ENCODE assay signal across 8 cellular contexts in the genomic region with DNA sequence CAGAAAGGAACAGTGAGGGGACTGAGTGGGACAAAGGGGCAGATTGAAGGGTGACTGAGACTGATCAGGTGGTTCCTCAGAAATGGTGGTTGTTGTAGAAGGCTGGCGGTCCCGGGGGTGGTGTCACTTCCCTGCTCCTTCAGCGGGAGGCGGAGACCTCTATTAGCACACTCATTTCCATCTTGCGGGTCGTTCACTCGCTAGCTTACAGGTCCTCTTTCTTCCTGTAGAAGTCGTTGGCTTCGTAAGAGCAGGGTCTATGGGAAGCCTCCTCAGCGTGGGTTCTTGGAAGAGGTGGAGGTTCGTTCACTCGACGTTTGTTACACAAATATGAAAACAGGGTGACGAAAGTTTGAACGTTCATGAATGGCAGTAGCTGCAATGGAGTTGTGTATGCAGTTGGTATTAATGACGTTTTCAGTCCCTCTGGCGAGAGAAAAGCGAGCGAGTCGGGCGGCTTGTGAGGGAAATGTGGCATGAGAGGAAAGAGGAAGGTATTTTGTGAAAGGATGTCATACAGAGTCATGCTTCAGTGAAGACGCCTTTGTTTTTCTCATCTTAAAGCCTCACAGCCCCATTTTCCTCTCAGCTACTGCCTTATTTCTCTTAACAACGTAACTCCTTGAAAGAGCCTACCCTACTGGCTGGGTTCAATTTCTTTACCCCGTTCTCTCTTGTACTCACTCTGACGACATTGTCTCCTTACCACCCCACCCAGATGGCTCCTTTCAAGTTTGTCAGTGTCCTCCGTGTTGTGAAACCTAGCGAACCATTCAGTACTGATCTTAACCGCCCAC. TPM values are rescaled to one million over a fixed set of nuclear protein-coding genes. Genes with fewer than 3 reads are reported as not detected.
DNase-seq lines count a peak whose midpoint lies in the region; ATAC-seq and TF ChIP-seq lines count a peak whose summit lies in the region.

No MANE protein-coding gene starts in this region.

- intact Hi-C loops in CD14-positive monocyte (cut with micrococcal nuclease), result no loop called here
- intact Hi-C loops in activated T-helper 1 cell treated with anti-CD3 and anti-CD28 coated beads, Interleukin-12 subunit alpha, Interleukin-12 subunit beta, Interleukin-2, Interleukin-4 antibody, amounts not matched to agents 30 ng/mL and 10 ng/mL and 1 ng/mL, durations not matched to agents 14 hours and 24 hours and 36 hours (cut with micrococcal nuclease), result loop anchor here (10.0 kb wide), 1 partner anchor 410 kb away; a partner anchor contains a TSS

- ATAC-seq in GM19035 (IDR thresholded peaks at IDR 0.05; ENCODE audit: unreplicated experiment) (peak; percentile 32), HG03354 (IDR thresholded peaks at IDR 0.05; ENCODE audit: poor library complexity, severe bottlenecking, unreplicated experiment) (peak; percentile 52)

- no peaks in the 10 kb centered on the region for H3K9me2 ChIP-seq in OCI-LY1 (ENCODE audit: low read depth, low read length)

- H3K4me1 ChIP-seq in OCI-LY1 (ENCODE audit: insufficient read depth, low read length, severe bottlenecking), result peaks cover 21% of the 10 kb centered on the region
- H3K4me1 ChIP-seq in neutrophil (ENCODE audit: control insufficient read depth in 1 of 2, insufficient read depth in 1 of 2, low read depth in 1 of 2, low read length in 1 of 2), result peaks cover 16 to 19% of the 10 kb centered on the region in 2 experiments
- no peaks in the 10 kb centered on the region for H3K4me1 ChIP-seq in urinary bladder (ENCODE audit: insufficient read depth)

- 29% methylated on average over 28 of the region's 28 CpGs for WGBS in urinary bladder

- H3K27me3 Mint-ChIP-seq in CD14-positive monocyte (ENCODE audit: low read depth in 3 of 3), result peaks cover 3 to 19% (median 15%) of the 10 kb centered on the region in 3 donors
- H3K27me3 Mint-ChIP-seq in activated T-helper 1 cell treated with anti-CD3 and anti-CD28 coated beads, Interleukin-12 subunit alpha, Interleukin-12 subunit beta, Interleukin-2, Interleukin-4 antibody, amounts not matched to agents 30 ng/mL and 10 ng/mL and 1 ng/mL, durations not matched to agents 14 hours and 24 hours and 36 hours (ENCODE audit: insufficient read depth), result peaks cover 22% of the 10 kb centered on the region

- peak overlapping the region; percentile 89 for H3K9ac ChIP-seq in OCI-LY1 (ENCODE audit: low read length)

- peak overlapping the region; percentile 99 for H3K4me3 Mint-ChIP-seq in CD14-positive monocyte
- peak overlapping the region; percentile 96 for H3K4me3 Mint-ChIP-seq in activated T-helper 1 cell treated with anti-CD3 and anti-CD28 coated beads, Interleukin-12 subunit alpha, Interleukin-12 subunit beta, Interleukin-2, Interleukin-4 antibody, amounts not matched to agents 30 ng/mL and 10 ng/mL and 1 ng/mL, durations not matched to agents 14 hours and 24 hours and 36 hours

- peak overlapping the region; percentile 97 for H3K4me2 ChIP-seq in OCI-LY1 (ENCODE audit: low read length)

- H4K20me1 ChIP-seq in OCI-LY1 (ENCODE audit: insufficient read depth, low read length), result no peaks in the 10 kb centered on the region

- H3K27ac Mint-ChIP-seq in CD14-positive monocyte, result peak overlapping the region; percentile 98 to 100 (median 99)
- H3K27ac Mint-ChIP-seq in activated T-helper 1 cell treated with anti-CD3 and anti-CD28 coated beads, Interleukin-12 subunit alpha, Interleukin-12 subunit beta, Interleukin-2, Interleukin-4 antibody, amounts not matched to agents 30 ng/mL and 10 ng/mL and 1 ng/mL, durations not matched to agents 14 hours and 24 hours and 36 hours, result peak overlapping the region; percentile 94

- no peaks in the 10 kb centered on the region for H3K27me3 ChIP-seq in OCI-LY1 (ENCODE audit: insufficient read depth, low read length)
- peaks cover 27% of the 10 kb centered on the region for H3K27me3 ChIP-seq in neutrophil

- H3K4me3 ChIP-seq in OCI-LY1 (ENCODE audit: low read depth, low read length, poor library complexity, severe bottlenecking), result peak overlapping the region; percentile 79
- peak overlapping the region; percentile 80 for H3K4me3 ChIP-seq in fibroblast of the aortic adventitia (ENCODE audit: low read depth, low read length)
- peak overlapping the region; percentile 62 to 81 for H3K4me3 ChIP-seq in neutrophil (ENCODE audit: low read depth in 1 of 2, low read length in 1 of 2)
- peak overlapping the region; percentile 58 for H3K4me3 ChIP-seq in urinary bladder (ENCODE audit: low read depth, low read length)

- H3K4me1 Mint-ChIP-seq in CD14-positive monocyte, result peaks cover 18% of the 10 kb centered on the region
- peaks cover 29% of the 10 kb centered on the region for H3K4me1 Mint-ChIP-seq in activated T-helper 1 cell treated with anti-CD3 and anti-CD28 coated beads, Interleukin-12 subunit alpha, Interleukin-12 subunit beta, Interleukin-2, Interleukin-4 antibody, amounts not matched to agents 30 ng/mL and 10 ng/mL and 1 ng/mL, durations not matched to agents 14 hours and 24 hours and 36 hours (ENCODE audit: low read depth)

- peaks cover 4 to 5% of the 10 kb centered on the region in 2 donors for H3K36me3 Mint-ChIP-seq in CD14-positive monocyte
- H3K36me3 Mint-ChIP-seq in activated T-helper 1 cell treated with anti-CD3 and anti-CD28 coated beads, Interleukin-12 subunit alpha, Interleukin-12 subunit beta, Interleukin-2, Interleukin-4 antibody, amounts not matched to agents 30 ng/mL and 10 ng/mL and 1 ng/mL, durations not matched to agents 14 hours and 24 hours and 36 hours (ENCODE audit: low read depth), result peaks cover 4% of the 10 kb centered on the region

- no peaks in the 10 kb centered on the region; the same call in 1 of the 2 replicates for H3K36me3 ChIP-seq in OCI-LY1 (ENCODE audit: insufficient read depth, low read length)
- H3K36me3 ChIP-seq in neutrophil, result no peaks in the 10 kb centered on the region
- no peaks in the 10 kb centered on the region for H3K36me3 ChIP-seq in urinary bladder (ENCODE audit: insufficient read depth)

- H3K9me3 Mint-ChIP-seq in CD14-positive monocyte, result peaks cover 0 to 11% (median 6%) of the 10 kb centered on the region in 7 donors
- no peaks in the 10 kb centered on the region for H3K9me3 Mint-ChIP-seq in activated T-helper 1 cell treated with anti-CD3 and anti-CD28 coated beads, Interleukin-12 subunit alpha, Interleukin-12 subunit beta, Interleukin-2, Interleukin-4 antibody, amounts not matched to agents 30 ng/mL and 10 ng/mL and 1 ng/mL, durations not matched to agents 14 hours and 24 hours and 36 hours

- H3K27ac ChIP-seq in OCI-LY1 (ENCODE audit: low read depth, low read length, poor library complexity, severe bottlenecking) (peak overlapping the region; percentile 95), neutrophil (peak overlapping the region; percentile 60), urinary bladder (ENCODE audit: low read depth) (peak overlapping the region; percentile 93)

- no peaks in the 10 kb centered on the region for H3K79me2 ChIP-seq in OCI-LY1 (ENCODE audit: insufficient read depth, low read length)

- DNase-seq in CD14-positive monocyte (ENCODE audit: low spot score), result peak; percentile 73
- DNase-seq in activated T-helper 1 cell treated with anti-CD3 and anti-CD28 coated beads, Interleukin-12 subunit alpha, Interleukin-12 subunit beta, Interleukin-2, Interleukin-4 antibody, amounts not matched to agents 30 ng/mL and 10 ng/mL and 1 ng/mL, durations not matched to agents 14 hours and 24 hours and 36 hours (ENCODE audit: low spot score), result peak; percentile 50
- DNase-seq in fibroblast of the aortic adventitia (ENCODE audit: low read depth), result peak; percentile 50

- TF ChIP-seq CTCF in CD14-positive monocyte (IDR thresholded peaks at IDR 0.05) (no peak), OCI-LY1 (IDR thresholded peaks at IDR 0.05; ENCODE audit: low read length) (no peak), fibroblast of the aortic adventitia (IDR thresholded peaks at IDR 0.05; ENCODE audit: insufficient read depth, low read length) (no peak), neutrophil (IDR thresholded peaks at IDR 0.05) (no peak)

- H3K9me3 ChIP-seq in OCI-LY1 (ENCODE audit: low read length), result 0 out of 2 replicates have a peak, but pooled peaks cover 6% of the 10 kb centered on the region
- no peaks in the 10 kb centered on the region for H3K9me3 ChIP-seq in neutrophil

- 0 out of 2 replicates have a peak, but pooled peaks cover 6% of the 10 kb centered on the region for H3F3A ChIP-seq in OCI-LY1 (ENCODE audit: insufficient read depth, low read length)

- H2AFZ ChIP-seq in OCI-LY1 (ENCODE audit: low read length), result peak overlapping the region; percentile 60; the same call in 1 of the 2 replicates

RNA-seq across cellular contexts. Expression of a gene that starts 0.7 kb away (rescaled TPM):
- polyA plus RNA-seq in CD14-positive monocyte (1 to 10 TPM; 3.5 to 5.7 TPM), urinary bladder (1.4 TPM)
- total RNA-seq in activated T-helper 1 cell treated with anti-CD3 and anti-CD28 coated beads, Interleukin-12 subunit alpha, Interleukin-12 subunit beta, Interleukin-2, Interleukin-4 antibody, amounts not matched to agents 30 ng/mL and 10 ng/mL and 1 ng/mL, durations not matched to agents 14 hours and 24 hours and 36 hours, result 2.4 and 2.8 TPM in 2 replicates
- total RNA-seq in fibroblast of the aortic adventitia (ENCODE audit: low replicate concordance) (4.9 and 5.6 TPM in 2 replicates), urinary bladder (25.0 TPM)

Comparison
In these comparisons a context has a peak if more than half of its experiments do, and no peak if none do; other contexts are left out.
1. Peak in every context shown above with its lines: DNase-seq, ATAC-seq, H3K4me3 ChIP-seq and H3K27ac ChIP-seq.